ENCODE assay signal across 1 cellular context in the genomic region with DNA sequence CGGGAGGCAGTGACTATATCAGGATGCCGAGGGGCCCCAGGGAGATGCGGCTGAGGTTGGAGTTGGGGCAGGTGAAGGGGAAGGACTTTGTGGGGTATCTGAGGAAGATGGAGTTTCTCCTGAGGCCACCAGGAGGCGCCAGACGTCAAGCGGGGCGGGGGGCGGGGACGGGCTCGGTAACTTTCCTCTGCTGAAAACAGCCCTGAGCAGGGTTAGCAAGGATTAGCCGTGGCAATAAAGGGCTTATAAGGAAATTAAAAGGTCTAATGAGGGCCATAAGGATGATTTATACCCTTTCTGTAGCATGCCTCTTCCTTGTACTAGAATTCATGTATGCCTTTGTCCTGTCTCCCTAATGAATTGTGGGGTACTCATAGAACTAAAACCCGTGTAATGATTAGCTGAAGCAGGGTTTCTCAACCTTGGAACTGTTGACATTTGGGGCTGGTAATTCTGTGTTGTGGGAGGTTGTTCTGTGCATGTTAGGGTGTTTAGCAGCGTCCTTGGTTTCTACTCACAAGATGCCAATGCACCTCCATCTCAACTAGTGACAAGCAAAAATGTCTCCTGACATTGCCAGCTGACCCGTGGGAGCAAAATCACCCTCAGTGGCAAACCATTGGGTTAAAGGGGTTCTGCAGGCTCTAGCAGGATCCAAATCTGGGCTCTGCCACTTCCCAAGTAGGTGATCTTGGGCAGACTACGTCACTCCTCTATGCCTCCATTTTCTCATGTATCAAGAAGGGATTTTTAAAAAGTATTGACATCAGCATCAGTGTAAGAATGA.
TF ChIP-seq lines count a peak whose summit lies in the region.

No MANE protein-coding gene starts in this region.

TF ChIP-seq in HepG2, 621 proteins besides CTCF, POLR2A, EP300 and RAD21 (continued from another document and continues in another):
- TF ChIP-seq, protein P1, sequence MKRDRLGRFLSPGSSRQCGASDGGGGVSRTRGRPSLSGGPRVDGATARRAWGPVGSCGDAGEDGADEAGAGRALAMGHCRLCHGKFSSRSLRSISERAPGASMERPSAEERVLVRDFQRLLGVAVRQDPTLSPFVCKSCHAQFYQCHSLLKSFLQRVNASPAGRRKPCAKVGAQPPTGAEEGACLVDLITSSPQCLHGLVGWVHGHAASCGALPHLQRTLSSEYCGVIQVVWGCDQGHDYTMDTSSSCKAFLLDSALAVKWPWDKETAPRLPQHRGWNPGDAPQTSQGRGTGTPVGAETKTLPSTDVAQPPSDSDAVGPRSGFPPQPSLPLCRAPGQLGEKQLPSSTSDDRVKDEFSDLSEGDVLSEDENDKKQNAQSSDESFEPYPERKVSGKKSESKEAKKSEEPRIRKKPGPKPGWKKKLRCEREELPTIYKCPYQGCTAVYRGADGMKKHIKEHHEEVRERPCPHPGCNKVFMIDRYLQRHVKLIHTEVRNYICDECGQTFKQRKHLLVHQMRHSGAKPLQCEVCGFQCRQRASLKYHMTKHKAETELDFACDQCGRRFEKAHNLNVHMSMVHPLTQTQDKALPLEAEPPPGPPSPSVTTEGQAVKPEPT (CRISPR knock-in tag; IDR thresholded peaks at IDR 0.05; ENCODE audit: low read depth): peak; percentile 73; the same call in 1 of the 2 replicates
- no peak; the same call in 1 of the 2 replicates for TF ChIP-seq RXRA (CRISPR knock-in tag; IDR thresholded peaks at IDR 0.05)
- TF ChIP-seq SETDB1 (CRISPR knock-in tag; IDR thresholded peaks at IDR 0.05; ENCODE audit: borderline replicate concordance): no peak
- peak; percentile 84 for TF ChIP-seq POGZ (CRISPR knock-in tag; IDR thresholded peaks at IDR 0.05)
- TF ChIP-seq, protein P2, sequence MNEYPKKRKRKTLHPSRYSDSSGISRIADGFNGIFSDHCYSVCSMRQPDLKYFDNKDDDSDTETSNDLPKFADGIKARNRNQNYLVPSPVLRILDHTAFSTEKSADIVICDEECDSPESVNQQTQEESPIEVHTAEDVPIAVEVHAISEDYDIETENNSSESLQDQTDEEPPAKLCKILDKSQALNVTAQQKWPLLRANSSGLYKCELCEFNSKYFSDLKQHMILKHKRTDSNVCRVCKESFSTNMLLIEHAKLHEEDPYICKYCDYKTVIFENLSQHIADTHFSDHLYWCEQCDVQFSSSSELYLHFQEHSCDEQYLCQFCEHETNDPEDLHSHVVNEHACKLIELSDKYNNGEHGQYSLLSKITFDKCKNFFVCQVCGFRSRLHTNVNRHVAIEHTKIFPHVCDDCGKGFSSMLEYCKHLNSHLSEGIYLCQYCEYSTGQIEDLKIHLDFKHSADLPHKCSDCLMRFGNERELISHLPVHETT (CRISPR knock-in tag; conservative IDR thresholded peaks at IDR 0.05): peak; percentile 8; the same call in 1 of the 2 replicates
- TF ChIP-seq, protein P3, sequence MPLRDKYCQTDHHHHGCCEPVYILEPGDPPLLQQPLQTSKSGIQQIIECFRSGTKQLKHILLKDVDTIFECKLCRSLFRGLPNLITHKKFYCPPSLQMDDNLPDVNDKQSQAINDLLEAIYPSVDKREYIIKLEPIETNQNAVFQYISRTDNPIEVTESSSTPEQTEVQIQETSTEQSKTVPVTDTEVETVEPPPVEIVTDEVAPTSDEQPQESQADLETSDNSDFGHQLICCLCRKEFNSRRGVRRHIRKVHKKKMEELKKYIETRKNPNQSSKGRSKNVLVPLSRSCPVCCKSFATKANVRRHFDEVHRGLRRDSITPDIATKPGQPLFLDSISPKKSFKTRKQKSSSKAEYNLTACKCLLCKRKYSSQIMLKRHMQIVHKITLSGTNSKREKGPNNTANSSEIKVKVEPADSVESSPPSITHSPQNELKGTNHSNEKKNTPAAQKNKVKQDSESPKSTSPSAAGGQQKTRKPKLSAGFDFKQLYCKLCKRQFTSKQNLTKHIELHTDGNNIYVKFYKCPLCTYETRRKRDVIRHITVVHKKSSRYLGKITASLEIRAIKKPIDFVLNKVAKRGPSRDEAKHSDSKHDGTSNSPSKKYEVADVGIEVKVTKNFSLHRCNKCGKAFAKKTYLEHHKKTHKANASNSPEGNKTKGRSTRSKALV (CRISPR knock-in tag; IDR thresholded peaks at IDR 0.05): 0 out of 2 replicates have a peak, but pooled peaks have one; percentile 46
- TF ChIP-seq, protein P4, sequence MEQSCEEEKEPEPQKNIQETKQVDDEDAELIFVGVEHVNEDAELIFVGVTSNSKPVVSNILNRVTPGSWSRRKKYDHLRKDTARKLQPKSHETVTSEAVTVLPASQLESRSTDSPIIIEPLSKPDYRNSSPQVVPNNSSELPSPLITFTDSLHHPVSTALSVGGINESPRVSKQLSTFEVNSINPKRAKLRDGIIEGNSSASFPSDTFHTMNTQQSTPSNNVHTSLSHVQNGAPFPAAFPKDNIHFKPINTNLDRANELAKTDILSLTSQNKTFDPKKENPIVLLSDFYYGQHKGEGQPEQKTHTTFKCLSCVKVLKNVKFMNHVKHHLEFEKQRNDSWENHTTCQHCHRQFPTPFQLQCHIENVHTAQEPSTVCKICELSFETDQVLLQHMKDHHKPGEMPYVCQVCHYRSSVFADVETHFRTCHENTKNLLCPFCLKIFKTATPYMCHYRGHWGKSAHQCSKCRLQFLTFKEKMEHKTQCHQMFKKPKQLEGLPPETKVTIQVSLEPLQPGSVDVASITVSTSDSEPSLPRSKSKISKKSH (CRISPR knock-in tag; IDR thresholded peaks at IDR 0.05; ENCODE audit: borderline replicate concordance): no peak
- TF ChIP-seq ZNF205 (CRISPR knock-in tag; IDR thresholded peaks at IDR 0.05): no peak; the same call in none of the 2 replicates
- peak; percentile 56; the same call in 1 of the 2 replicates for TF ChIP-seq NR2F2 (IDR thresholded peaks at IDR 0.05; ENCODE audit: borderline replicate concordance, low read depth)
- no peak for TF ChIP-seq NPAS2 (CRISPR knock-in tag; IDR thresholded peaks at IDR 0.05; ENCODE audit: borderline replicate concordance)
- peak; percentile 89; the same call in 1 of the 2 replicates for TF ChIP-seq ZNF782 (CRISPR knock-in tag; IDR thresholded peaks at IDR 0.05; ENCODE audit: borderline replicate concordance)
- no peak for TF ChIP-seq SYNCRIP (IDR thresholded peaks at IDR 0.05; ENCODE audit: insufficient read depth, low read depth, low read length)
- TF ChIP-seq, protein P5, sequence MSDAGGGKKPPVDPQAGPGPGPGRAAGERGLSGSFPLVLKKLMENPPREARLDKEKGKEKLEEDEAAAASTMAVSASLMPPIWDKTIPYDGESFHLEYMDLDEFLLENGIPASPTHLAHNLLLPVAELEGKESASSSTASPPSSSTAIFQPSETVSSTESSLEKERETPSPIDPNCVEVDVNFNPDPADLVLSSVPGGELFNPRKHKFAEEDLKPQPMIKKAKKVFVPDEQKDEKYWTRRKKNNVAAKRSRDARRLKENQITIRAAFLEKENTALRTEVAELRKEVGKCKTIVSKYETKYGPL (CRISPR knock-in tag; IDR thresholded peaks at IDR 0.05): no peak
- TF ChIP-seq THYN1 (CRISPR knock-in tag; IDR thresholded peaks at IDR 0.05; ENCODE audit: borderline replicate concordance, low read depth): 0 out of 2 replicates have a peak, but pooled peaks have one; percentile 31
- no peak for TF ChIP-seq ZNF337 (CRISPR knock-in tag; IDR thresholded peaks at IDR 0.05; ENCODE audit: borderline replicate concordance, low read depth)
- no peak for TF ChIP-seq CHCHD3 (CRISPR knock-in tag; IDR thresholded peaks at IDR 0.05)
- TF ChIP-seq NONO (IDR thresholded peaks at IDR 0.05): no peak
- peak; percentile 45; the same call in 1 of the 2 replicates for TF ChIP-seq NONO (CRISPR knock-in tag; conservative IDR thresholded peaks at IDR 0.05)
- TF ChIP-seq, protein P6, sequence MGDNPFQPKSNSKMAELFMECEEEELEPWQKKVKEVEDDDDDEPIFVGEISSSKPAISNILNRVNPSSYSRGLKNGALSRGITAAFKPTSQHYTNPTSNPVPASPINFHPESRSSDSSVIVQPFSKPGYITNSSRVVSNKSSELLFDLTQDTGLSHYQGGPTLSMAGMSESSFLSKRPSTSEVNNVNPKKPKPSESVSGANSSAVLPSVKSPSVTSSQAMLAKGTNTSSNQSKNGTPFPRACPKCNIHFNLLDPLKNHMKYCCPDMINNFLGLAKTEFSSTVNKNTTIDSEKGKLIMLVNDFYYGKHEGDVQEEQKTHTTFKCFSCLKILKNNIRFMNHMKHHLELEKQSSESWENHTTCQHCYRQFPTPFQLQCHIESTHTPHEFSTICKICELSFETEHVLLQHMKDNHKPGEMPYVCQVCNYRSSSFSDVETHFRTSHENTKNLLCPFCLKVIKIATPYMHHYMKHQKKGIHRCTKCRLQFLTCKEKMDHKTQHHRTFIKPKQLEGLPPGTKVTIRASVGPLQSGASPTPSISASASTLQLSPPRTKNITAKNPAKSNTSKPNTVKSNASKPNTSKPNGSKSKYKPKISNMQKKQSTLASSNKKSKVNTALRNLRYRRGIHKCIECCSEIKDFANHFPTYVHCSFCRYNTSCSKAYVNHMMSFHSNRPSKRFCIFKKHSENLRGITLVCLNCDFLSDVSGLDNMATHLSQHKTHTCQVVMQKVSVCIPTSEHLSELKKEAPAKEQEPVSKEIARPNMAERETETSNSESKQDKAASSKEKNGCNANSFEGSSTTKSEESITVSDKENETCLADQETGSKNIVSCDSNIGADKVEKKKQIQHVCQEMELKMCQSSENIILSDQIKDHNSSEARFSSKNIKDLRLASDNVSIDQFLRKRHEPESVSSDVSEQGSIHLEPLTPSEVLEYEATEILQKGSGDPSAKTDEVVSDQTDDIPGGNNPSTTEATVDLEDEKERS (CRISPR knock-in tag; IDR thresholded peaks at IDR 0.05): peak; percentile 91; the same call in 1 of the 2 replicates
- TF ChIP-seq ZNF878 (CRISPR knock-in tag; IDR thresholded peaks at IDR 0.05): no peak
- TF ChIP-seq, protein P7, sequence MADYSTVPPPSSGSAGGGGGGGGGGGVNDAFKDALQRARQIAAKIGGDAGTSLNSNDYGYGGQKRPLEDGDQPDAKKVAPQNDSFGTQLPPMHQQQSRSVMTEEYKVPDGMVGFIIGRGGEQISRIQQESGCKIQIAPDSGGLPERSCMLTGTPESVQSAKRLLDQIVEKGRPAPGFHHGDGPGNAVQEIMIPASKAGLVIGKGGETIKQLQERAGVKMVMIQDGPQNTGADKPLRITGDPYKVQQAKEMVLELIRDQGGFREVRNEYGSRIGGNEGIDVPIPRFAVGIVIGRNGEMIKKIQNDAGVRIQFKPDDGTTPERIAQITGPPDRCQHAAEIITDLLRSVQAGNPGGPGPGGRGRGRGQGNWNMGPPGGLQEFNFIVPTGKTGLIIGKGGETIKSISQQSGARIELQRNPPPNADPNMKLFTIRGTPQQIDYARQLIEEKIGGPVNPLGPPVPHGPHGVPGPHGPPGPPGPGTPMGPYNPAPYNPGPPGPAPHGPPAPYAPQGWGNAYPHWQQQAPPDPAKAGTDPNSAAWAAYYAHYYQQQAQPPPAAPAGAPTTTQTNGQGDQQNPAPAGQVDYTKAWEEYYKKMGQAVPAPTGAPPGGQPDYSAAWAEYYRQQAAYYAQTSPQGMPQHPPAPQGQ (CRISPR knock-in tag; IDR thresholded peaks at IDR 0.05; ENCODE audit: borderline replicate concordance): no peak
- no peak for TF ChIP-seq NFE2 (CRISPR knock-in tag; IDR thresholded peaks at IDR 0.05)
- peak; percentile 90; the same call in 1 of the 2 replicates for TF ChIP-seq SMAD1 (CRISPR knock-in tag; IDR thresholded peaks at IDR 0.05; ENCODE audit: borderline replicate concordance, low read depth)
- no peak for TF ChIP-seq CBX1 (IDR thresholded peaks at IDR 0.05; ENCODE audit: low read depth)
- peak; percentile 26; the same call in 1 of the 2 replicates for TF ChIP-seq ZNF30 (CRISPR knock-in tag; IDR thresholded peaks at IDR 0.05)
- TF ChIP-seq PAX8 (CRISPR knock-in tag; IDR thresholded peaks at IDR 0.05; ENCODE audit: borderline replicate concordance): no peak
- TF ChIP-seq, protein P8, sequence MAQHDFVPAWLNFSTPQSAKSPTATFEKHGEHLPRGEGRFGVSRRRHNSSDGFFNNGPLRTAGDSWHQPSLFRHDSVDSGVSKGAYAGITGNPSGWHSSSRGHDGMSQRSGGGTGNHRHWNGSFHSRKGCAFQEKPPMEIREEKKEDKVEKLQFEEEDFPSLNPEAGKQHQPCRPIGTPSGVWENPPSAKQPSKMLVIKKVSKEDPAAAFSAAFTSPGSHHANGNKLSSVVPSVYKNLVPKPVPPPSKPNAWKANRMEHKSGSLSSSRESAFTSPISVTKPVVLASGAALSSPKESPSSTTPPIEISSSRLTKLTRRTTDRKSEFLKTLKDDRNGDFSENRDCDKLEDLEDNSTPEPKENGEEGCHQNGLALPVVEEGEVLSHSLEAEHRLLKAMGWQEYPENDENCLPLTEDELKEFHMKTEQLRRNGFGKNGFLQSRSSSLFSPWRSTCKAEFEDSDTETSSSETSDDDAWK (CRISPR knock-in tag; IDR thresholded peaks at IDR 0.05): no peak
- TF ChIP-seq TCF7 (IDR thresholded peaks at IDR 0.05; ENCODE audit: low read depth): peak; percentile 56
- TF ChIP-seq KAT7 (CRISPR knock-in tag; IDR thresholded peaks at IDR 0.05; ENCODE audit: borderline replicate concordance): no peak
- no peak for TF ChIP-seq ZNF468 (CRISPR knock-in tag; IDR thresholded peaks at IDR 0.05)
- TF ChIP-seq, protein P9, sequence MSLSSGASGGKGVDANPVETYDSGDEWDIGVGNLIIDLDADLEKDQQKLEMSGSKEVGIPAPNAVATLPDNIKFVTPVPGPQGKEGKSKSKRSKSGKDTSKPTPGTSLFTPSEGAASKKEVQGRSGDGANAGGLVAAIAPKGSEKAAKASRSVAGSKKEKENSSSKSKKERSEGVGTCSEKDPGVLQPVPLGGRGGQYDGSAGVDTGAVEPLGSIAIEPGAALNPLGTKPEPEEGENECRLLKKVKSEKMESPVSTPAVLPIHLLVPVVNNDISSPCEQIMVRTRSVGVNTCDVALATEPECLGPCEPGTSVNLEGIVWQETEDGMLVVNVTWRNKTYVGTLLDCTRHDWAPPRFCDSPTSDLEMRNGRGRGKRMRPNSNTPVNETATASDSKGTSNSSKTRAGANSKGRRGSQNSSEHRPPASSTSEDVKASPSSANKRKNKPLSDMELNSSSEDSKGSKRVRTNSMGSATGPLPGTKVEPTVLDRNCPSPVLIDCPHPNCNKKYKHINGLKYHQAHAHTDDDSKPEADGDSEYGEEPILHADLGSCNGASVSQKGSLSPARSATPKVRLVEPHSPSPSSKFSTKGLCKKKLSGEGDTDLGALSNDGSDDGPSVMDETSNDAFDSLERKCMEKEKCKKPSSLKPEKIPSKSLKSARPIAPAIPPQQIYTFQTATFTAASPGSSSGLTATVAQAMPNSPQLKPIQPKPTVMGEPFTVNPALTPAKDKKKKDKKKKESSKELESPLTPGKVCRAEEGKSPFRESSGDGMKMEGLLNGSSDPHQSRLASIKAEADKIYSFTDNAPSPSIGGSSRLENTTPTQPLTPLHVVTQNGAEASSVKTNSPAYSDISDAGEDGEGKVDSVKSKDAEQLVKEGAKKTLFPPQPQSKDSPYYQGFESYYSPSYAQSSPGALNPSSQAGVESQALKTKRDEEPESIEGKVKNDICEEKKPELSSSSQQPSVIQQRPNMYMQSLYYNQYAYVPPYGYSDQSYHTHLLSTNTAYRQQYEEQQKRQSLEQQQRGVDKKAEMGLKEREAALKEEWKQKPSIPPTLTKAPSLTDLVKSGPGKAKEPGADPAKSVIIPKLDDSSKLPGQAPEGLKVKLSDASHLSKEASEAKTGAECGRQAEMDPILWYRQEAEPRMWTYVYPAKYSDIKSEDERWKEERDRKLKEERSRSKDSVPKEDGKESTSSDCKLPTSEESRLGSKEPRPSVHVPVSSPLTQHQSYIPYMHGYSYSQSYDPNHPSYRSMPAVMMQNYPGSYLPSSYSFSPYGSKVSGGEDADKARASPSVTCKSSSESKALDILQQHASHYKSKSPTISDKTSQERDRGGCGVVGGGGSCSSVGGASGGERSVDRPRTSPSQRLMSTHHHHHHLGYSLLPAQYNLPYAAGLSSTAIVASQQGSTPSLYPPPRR (CRISPR knock-in tag; IDR thresholded peaks at IDR 0.05; ENCODE audit: borderline replicate concordance): peak; percentile 80
